ENCODE assay signal across 15 cellular contexts in the genomic region with DNA sequence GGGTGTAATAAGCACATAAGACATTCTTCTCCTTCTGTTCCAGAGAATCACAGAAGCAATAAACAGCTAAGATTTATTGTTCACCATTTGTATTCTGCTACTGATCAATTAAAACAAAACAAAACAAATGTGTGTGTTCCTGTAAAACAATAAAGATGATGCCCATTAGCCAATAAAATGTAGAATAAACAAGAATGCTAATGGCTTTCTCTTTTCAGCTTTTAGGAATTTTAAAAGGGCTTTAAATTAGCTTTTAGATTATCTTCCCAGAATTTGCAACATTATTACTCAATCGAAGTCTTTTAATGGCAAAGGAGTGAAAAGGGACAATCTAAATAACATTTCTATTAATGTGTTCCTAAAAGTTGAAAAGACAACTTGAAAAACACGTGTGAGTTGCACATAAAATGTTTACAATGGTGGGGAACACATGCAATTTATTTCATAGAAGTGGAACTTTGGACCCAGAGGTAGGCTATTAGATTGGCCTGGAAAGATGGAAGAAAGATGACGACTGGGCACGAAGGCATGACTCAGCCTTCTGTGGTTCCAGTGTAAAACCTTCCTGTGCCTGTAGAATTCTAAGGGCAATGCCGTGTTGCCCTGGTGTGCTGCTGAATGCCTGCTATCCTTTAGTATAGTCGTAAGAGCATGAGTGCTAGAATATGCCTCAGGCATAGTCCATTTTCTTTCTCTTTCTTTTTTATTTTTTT. TPM values are rescaled to one million over a fixed set of nuclear protein-coding genes. Genes with fewer than 3 reads are reported as not detected.
DNase-seq lines count a peak whose midpoint lies in the region; ATAC-seq and TF ChIP-seq lines count a peak whose summit lies in the region.
"Had no signal": no experiment of that assay in that cellular context is flagged by ENCODE, and none has a peak within 500 bp of the region (broad histone marks: within the 10 kb centered on the region; RNA-seq: fewer than 3 reads in every experiment).

No MANE protein-coding gene starts in this region.

- H3K27me3 ChIP-seq in HAP-1 (ENCODE audit: low read depth) (no peaks in the 10 kb centered on the region), uterus (no peaks in the 10 kb centered on the region)
- no peaks in the 10 kb centered on the region for H3K27me3 ChIP-seq in effector memory CD4-positive, alpha-beta T cell (replicated peaks; ENCODE audit: control insufficient read depth, insufficient read depth, low read length, poor library complexity, severe bottlenecking)
- H3K27me3 ChIP-seq: gastroesophageal sphincter, upper lobe of left lung had no signal

- TF ChIP-seq POLR2A in uterus (IDR thresholded peaks at IDR 0.05) = no peak

- no peaks in the 10 kb centered on the region for H3K4me1 Mint-ChIP-seq in activated naive CD8-positive, alpha-beta T cell treated with anti-CD3 and anti-CD28 coated beads for 36 hours
- no peaks in the 10 kb centered on the region for H3K4me1 Mint-ChIP-seq in activated CD4-positive, alpha-beta T cell treated with anti-CD3 and anti-CD28 coated beads for 36 hours

- H3K9me3 ChIP-seq in HAP-1 = no peaks in the 10 kb centered on the region
- no peaks in the 10 kb centered on the region for H3K9me3 ChIP-seq in uterus
- H3K9me3 ChIP-seq in effector memory CD4-positive, alpha-beta T cell (ENCODE audit: control insufficient read depth, low read length) = no peaks in the 10 kb centered on the region
- H3K9me3 ChIP-seq: gastroesophageal sphincter, upper lobe of left lung had no signal

- H3K36me3 Mint-ChIP-seq in activated naive CD8-positive, alpha-beta T cell treated with anti-CD3 and anti-CD28 coated beads for 36 hours = no peaks in the 10 kb centered on the region
- no peaks in the 10 kb centered on the region for H3K36me3 Mint-ChIP-seq in activated CD4-positive, alpha-beta T cell treated with anti-CD3 and anti-CD28 coated beads for 36 hours (ENCODE audit: low read depth)
- H3K36me3 Mint-ChIP-seq: activated naive CD8-positive, alpha-beta T cell had no signal

- no peak for TF ChIP-seq CTCF in fibroblast of villous mesenchyme (IDR thresholded peaks at IDR 0.05; ENCODE audit: insufficient read depth, low read depth, low read length)
- no peak for TF ChIP-seq CTCF in uterus (IDR thresholded peaks at IDR 0.05)

- H3K27ac ChIP-seq in uterus = no peak overlapping the region
- H3K27ac ChIP-seq in effector memory CD4-positive, alpha-beta T cell (ENCODE audit: insufficient read depth, low read length, poor library complexity, severe bottlenecking) = no peak overlapping the region
- H3K27ac ChIP-seq: gastroesophageal sphincter, upper lobe of left lung, WERI-Rb-1 had no signal

- H3K36me3 ChIP-seq in HAP-1 (replicated peaks) = no peaks in the 10 kb centered on the region
- no peaks in the 10 kb centered on the region for H3K36me3 ChIP-seq in uterus
- H3K36me3 ChIP-seq in effector memory CD4-positive, alpha-beta T cell (ENCODE audit: control insufficient read depth, insufficient read depth, low read length) = no peaks in the 10 kb centered on the region
- H3K36me3 ChIP-seq: gastroesophageal sphincter, upper lobe of left lung, WERI-Rb-1 had no signal

- in situ Hi-C loops in ACHN (cut with HindIII; ENCODE audit: low pct_ligation_motif_present, low pct_unique_long_range_greater_than_20kb, low sequenced_read_pairs) (no loop called here), HAP-1 (cut with MboI; ENCODE audit: low sequenced_read_pairs) (no loop called here), SK-MEL-5 (cut with HindIII; ENCODE audit: low pct_unique_long_range_greater_than_20kb, low sequenced_read_pairs) (no loop called here)

- H3K9me3 Mint-ChIP-seq in activated naive CD8-positive, alpha-beta T cell treated with anti-CD3 and anti-CD28 coated beads for 36 hours = no peaks in the 10 kb centered on the region
- no peaks in the 10 kb centered on the region for H3K9me3 Mint-ChIP-seq in activated CD4-positive, alpha-beta T cell treated with anti-CD3 and anti-CD28 coated beads for 36 hours (ENCODE audit: low read depth)

- CTCF ChIA-PET in activated CD4-positive, alpha-beta T cell treated with anti-CD3 and anti-CD28 coated beads for 36 hours (lab: Charles Lee) = interaction anchor here (0.6 kb wide), 1 partner anchor 22 kb away, joined by 3 read pairs; no protein-coding TSS in a partner anchor

- H3K4me1 ChIP-seq in HAP-1 (peaks cover 10% of the 10 kb centered on the region), uterus (no peaks in the 10 kb centered on the region)
- H3K4me1 ChIP-seq in effector memory CD4-positive, alpha-beta T cell (ENCODE audit: control insufficient read depth, insufficient read depth, low read length, poor library complexity, severe bottlenecking) = no peaks in the 10 kb centered on the region
- H3K4me1 ChIP-seq: gastroesophageal sphincter, upper lobe of left lung had no signal

- no peak for ATAC-seq in activated CD4-positive, alpha-beta T cell treated with anti-CD3 and anti-CD28 coated beads for 36 hours
- ATAC-seq: gastroesophageal sphincter had no signal

- no peak overlapping the region for H3K4me3 Mint-ChIP-seq in activated naive CD8-positive, alpha-beta T cell treated with anti-CD3 and anti-CD28 coated beads for 36 hours
- no peak overlapping the region for H3K4me3 Mint-ChIP-seq in activated CD4-positive, alpha-beta T cell treated with anti-CD3 and anti-CD28 coated beads for 36 hours
- H3K4me3 Mint-ChIP-seq: activated naive CD8-positive, alpha-beta T cell had no signal

- DNase-seq in ACHN (peak; percentile 59), HAP-1 (ENCODE audit: low spot score in 2 of 2) (peak; percentile 17 to 31), SK-MEL-5 (ENCODE audit: low read depth, low spot score) (peak; percentile 52), fibroblast of villous mesenchyme (ENCODE audit: low read depth) (peak; percentile 14), uterus (no peak)
- DNase-seq in activated naive CD8-positive, alpha-beta T cell treated with anti-CD3 and anti-CD28 coated beads for 36 hours = no peak
- DNase-seq in effector memory CD4-positive, alpha-beta T cell = no peak
- DNase-seq in activated CD4-positive, alpha-beta T cell treated with anti-CD3 and anti-CD28 coated beads for 36 hours = no peak
- DNase-seq: activated CD8-positive, alpha-beta memory T cell treated with anti-CD3 and anti-CD28 coated beads, Interleukin-2, amount 50 U/mL, for 48 hours; DND-41; SHP77 treated with DMSO at 0.1 percent for 48 hours; upper lobe of left lung; WERI-Rb-1 had no signal

- peaks cover 4% of the 10 kb centered on the region for H3K27me3 Mint-ChIP-seq in activated naive CD8-positive, alpha-beta T cell treated with anti-CD3 and anti-CD28 coated beads for 36 hours
- H3K27me3 Mint-ChIP-seq in activated CD4-positive, alpha-beta T cell treated with anti-CD3 and anti-CD28 coated beads for 36 hours = peaks cover 4% of the 10 kb centered on the region

- no peak overlapping the region for H3K27ac Mint-ChIP-seq in activated naive CD8-positive, alpha-beta T cell treated with anti-CD3 and anti-CD28 coated beads for 36 hours
- no peak overlapping the region for H3K27ac Mint-ChIP-seq in activated CD4-positive, alpha-beta T cell treated with anti-CD3 and anti-CD28 coated beads for 36 hours
- H3K27ac Mint-ChIP-seq: activated naive CD8-positive, alpha-beta T cell had no signal

- no peak overlapping the region for H3K4me3 ChIP-seq in HAP-1
- H3K4me3 ChIP-seq in fibroblast of villous mesenchyme (ENCODE audit: low read depth, low read length) = no peak overlapping the region
- no peak overlapping the region for H3K4me3 ChIP-seq in uterus
- H3K4me3 ChIP-seq in effector memory CD4-positive, alpha-beta T cell (ENCODE audit: insufficient read depth, low read depth, low read length, poor library complexity, severe bottlenecking) = no peak overlapping the region
- H3K4me3 ChIP-seq: gastroesophageal sphincter, upper lobe of left lung had no signal

- intact Hi-C loops in uterus (cut with DNase I; ENCODE audit: low total_unique reads) = no loop called here
- intact Hi-C loops in activated CD4-positive, alpha-beta T cell treated with anti-CD3 and anti-CD28 coated beads for 36 hours (cut with DNase I, micrococcal nuclease) = no loop called here

- POLR2A ChIA-PET in activated CD4-positive, alpha-beta T cell treated with anti-CD3 and anti-CD28 coated beads for 36 hours (lab: Charles Lee) = no interaction called here

RNA-seq across cellular contexts. Expression of gene DEK, which starts 29.0 kb away (rescaled TPM):
- 141 and 143 TPM in 2 replicates for total RNA-seq in SK-MEL-5 (2014; rRNA removed; shearing (Covaris generic))
- polyA plus RNA-seq in SK-MEL-5 (2015; cell fraction: cytosol; rRNA removed) = 99.1 and 131 TPM in 2 replicates
- 97.4 and 110 TPM in 2 replicates for polyA plus RNA-seq in SK-MEL-5 (2015; cell fraction: nucleus; rRNA removed)
- total RNA-seq in fibroblast of villous mesenchyme (113 and 117 TPM in 2 replicates), uterus (100 to 1,000 TPM; 126 to 171 (median 144) TPM)
- 100 to 1,000 TPM; 223 to 241 TPM for total RNA-seq in activated naive CD8-positive, alpha-beta T cell treated with anti-CD3 and anti-CD28 coated beads for 36 hours
- 100 to 1,000 TPM; 201 to 273 TPM for total RNA-seq in activated CD4-positive, alpha-beta T cell treated with anti-CD3 and anti-CD28 coated beads for 36 hours

Comparison
In these comparisons a context has a peak if more than half of its experiments do, and no peak if none do; other contexts are left out.
1. DNase-seq: peak in ACHN (single experiment), HAP-1 (2 of 2), SK-MEL-5 (single experiment) and fibroblast of villous mesenchyme (single experiment); none in uterus (0 of 2), activated naive CD8-positive, alpha-beta T cell treated with anti-CD3 and anti-CD28 coated beads for 36 hours (single experiment), effector memory CD4-positive, alpha-beta T cell (0 of 3) and activated CD4-positive, alpha-beta T cell treated with anti-CD3 and anti-CD28 coated beads for 36 hours (single experiment).